1 cellular context compared by ENCODE assay signal in genomic region chr19:3500429-3501101, GRCh38.
A peak's percentile ranks its signal among the peaks of the same experiment; 100 is the strongest.
TF ChIP-seq lines count a peak whose summit lies in the region.

Gene DOHH (minus strand): TSS chr19:3500674. CDS start chr19:3496814, 3,860 bp downstream.

TF ChIP-seq in HEK293, 187 proteins besides CTCF, POLR2A, EP300 and RAD21 (continued from another document):
- TF ChIP-seq ZNF48 (tag by site-specific recombination; IDR thresholded peaks at IDR 0.05) (no peak), ZNF146 (tag by site-specific recombination; IDR thresholded peaks at IDR 0.05) (no peak), GLI2 (tag by site-specific recombination; IDR thresholded peaks at IDR 0.05; ENCODE audit: borderline replicate concordance, low read depth) (no peak), ZNF510 (tag by site-specific recombination; IDR thresholded peaks at IDR 0.05; ENCODE audit: insufficient replicate concordance) (no peak), ZNF621 (tag by site-specific recombination; IDR thresholded peaks at IDR 0.05) (no peak), KLF16 (tag by site-specific recombination; IDR thresholded peaks at IDR 0.05) (peak; percentile 66; the same call in 1 of the 2 replicates), ZNF214 (tag by site-specific recombination; IDR thresholded peaks at IDR 0.05; ENCODE audit: borderline replicate concordance) (no peak), PBX3 (CRISPR knock-in tag; IDR thresholded peaks at IDR 0.05) (no peak), ZNF19 (tag by site-specific recombination; IDR thresholded peaks at IDR 0.05; ENCODE audit: low read depth) (no peak), ZNF155 (tag by site-specific recombination; IDR thresholded peaks at IDR 0.05) (no peak), PRDM10 (tag by site-specific recombination; IDR thresholded peaks at IDR 0.05) (peak; percentile 100), SCRT2 (tag by site-specific recombination; IDR thresholded peaks at IDR 0.05) (no peak), ZNF830 (tag by site-specific recombination; IDR thresholded peaks at IDR 0.05; ENCODE audit: low read depth) (no peak), KLF7 (tag by site-specific recombination; IDR thresholded peaks at IDR 0.05; ENCODE audit: borderline replicate concordance) (peak; percentile 56; the same call in 1 of the 2 replicates), ZNF518A (tag by site-specific recombination; conservative IDR thresholded peaks at IDR 0.05; ENCODE audit: low read depth) (peak; percentile 42; the same call in 1 of the 2 replicates), ZNF654 (tag by site-specific recombination; IDR thresholded peaks at IDR 0.05; ENCODE audit: low read depth) (no peak), ZNF341 (tag by site-specific recombination; IDR thresholded peaks at IDR 0.05; ENCODE audit: low read depth) (no peak), ZNF16 (tag by site-specific recombination; IDR thresholded peaks at IDR 0.05; ENCODE audit: low read depth) (no peak), MYNN (tag by site-specific recombination; IDR thresholded peaks at IDR 0.05; ENCODE audit: borderline replicate concordance) (no peak), ZNF792 (tag by site-specific recombination; IDR thresholded peaks at IDR 0.05) (no peak), ZNF302 (tag by site-specific recombination; IDR thresholded peaks at IDR 0.05; ENCODE audit: low read depth) (no peak), ZNF132 (tag by site-specific recombination; IDR thresholded peaks at IDR 0.05; ENCODE audit: borderline replicate concordance) (no peak), ZNF544 (tag by site-specific recombination; IDR thresholded peaks at IDR 0.05) (no peak), ZNF394 (tag by site-specific recombination; IDR thresholded peaks at IDR 0.05; ENCODE audit: borderline replicate concordance) (peak; percentile 64), PRDM4 (tag by site-specific recombination; IDR thresholded peaks at IDR 0.05) (peak; percentile 44), ZFP41 (tag by site-specific recombination; IDR thresholded peaks at IDR 0.05; ENCODE audit: borderline replicate concordance) (no peak), ZNF449 (tag by site-specific recombination; IDR thresholded peaks at IDR 0.05) (no peak), ZNF580 (tag by site-specific recombination; IDR thresholded peaks at IDR 0.05) (peak; percentile 10; the same call in 1 of the 2 replicates), SALL2 (tag by site-specific recombination; IDR thresholded peaks at IDR 0.05; ENCODE audit: borderline replicate concordance) (no peak), ZNF248 (tag by site-specific recombination; IDR thresholded peaks at IDR 0.05) (no peak), ZNF114 (tag by site-specific recombination; IDR thresholded peaks at IDR 0.05) (no peak), ZNF37A (tag by site-specific recombination; IDR thresholded peaks at IDR 0.05) (no peak), ZNF501 (tag by site-specific recombination; IDR thresholded peaks at IDR 0.05) (peak; percentile 86; the same call in 1 of the 2 replicates)
